In the genomic region with DNA sequence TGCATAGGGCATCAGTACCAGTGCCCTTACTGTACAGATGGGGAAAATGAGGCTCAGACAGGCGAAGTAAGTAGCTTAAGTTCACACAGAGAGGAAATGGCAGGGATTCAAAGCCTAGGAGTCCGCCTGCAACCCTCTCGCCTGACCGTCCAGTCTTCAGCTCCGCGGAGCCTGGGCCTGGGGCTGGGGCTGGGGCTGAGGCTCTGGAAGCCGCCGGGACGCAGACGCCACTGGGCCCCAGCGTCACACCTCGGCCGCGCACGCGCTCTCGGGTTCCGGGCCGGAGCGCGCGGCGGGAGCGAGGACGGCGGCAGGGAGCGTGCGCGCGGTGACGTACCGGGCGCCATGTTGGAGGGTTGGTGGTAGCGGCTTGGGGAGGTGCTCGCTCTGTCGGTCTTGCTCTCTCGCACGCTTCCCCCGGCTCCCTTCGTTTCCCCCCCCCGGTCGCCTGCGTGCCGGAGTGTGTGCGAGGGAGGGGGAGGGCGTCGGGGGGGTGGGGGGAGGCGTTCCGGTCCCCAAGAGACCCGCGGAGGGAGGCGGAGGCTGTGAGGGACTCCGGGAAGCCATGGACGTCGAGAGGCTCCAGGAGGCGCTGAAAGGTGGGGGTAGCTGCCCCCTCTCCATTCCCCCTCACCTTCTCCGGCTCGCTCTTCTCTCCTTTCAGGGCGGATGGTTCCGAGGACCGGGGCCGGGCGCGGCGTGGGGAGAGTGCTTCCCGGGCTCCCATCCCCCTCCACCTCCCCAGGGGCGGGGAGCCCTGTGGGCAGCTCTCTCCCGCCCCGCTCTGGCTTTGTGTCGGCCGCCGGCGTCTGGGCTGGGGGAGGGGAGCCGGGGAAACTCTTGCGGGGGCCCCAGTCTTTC, we compare ENCODE assay signal across 8 cellular contexts. TPM values are rescaled to one million over a fixed set of nuclear protein-coding genes. Genes with fewer than 3 reads are reported as not detected.
DNase-seq lines count a peak whose midpoint lies in the region; ATAC-seq and TF ChIP-seq lines count a peak whose summit lies in the region.

A gene with protein sequence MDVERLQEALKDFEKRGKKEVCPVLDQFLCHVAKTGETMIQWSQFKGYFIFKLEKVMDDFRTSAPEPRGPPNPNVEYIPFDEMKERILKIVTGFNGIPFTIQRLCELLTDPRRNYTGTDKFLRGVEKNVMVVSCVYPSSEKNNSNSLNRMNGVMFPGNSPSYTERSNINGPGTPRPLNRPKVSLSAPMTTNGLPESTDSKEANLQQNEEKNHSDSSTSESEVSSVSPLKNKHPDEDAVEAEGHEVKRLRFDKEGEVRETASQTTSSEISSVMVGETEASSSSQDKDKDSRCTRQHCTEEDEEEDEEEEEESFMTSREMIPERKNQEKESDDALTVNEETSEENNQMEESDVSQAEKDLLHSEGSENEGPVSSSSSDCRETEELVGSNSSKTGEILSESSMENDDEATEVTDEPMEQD (plus strand): TSS at position 339 of the 861 bp plus-strand sequence. CDS start 227 bp downstream, at position 566.

- H3K4me3 ChIP-seq in right atrium auricular region (peak within 1 kb of the TSS; percentile 88 to 96), rectal smooth muscle tissue (ENCODE audit: low read length) (peak within 1 kb of the TSS; percentile 87), vagina (peak within 1 kb of the TSS; percentile 69 to 78)

- peaks cover 0 to 42% of the 10 kb centered on the region in 2 donors for H3K4me1 ChIP-seq in right atrium auricular region
- peaks cover 12% of the 10 kb centered on the region for H3K4me1 ChIP-seq in rectal smooth muscle tissue (ENCODE audit: control insufficient read depth, insufficient read depth, low read length)
- peaks cover 49% of the 10 kb centered on the region for H3K4me1 ChIP-seq in vagina

- H3K36me3 ChIP-seq in right atrium auricular region (peaks cover 11% of the 10 kb centered on the region), rectal smooth muscle tissue (ENCODE audit: control insufficient read depth, insufficient read depth, low read length) (peaks cover 1% of the 10 kb centered on the region), vagina (peaks cover 0 to 5% of the 10 kb centered on the region in 2 donors)

- peak within 1 kb of the TSS; percentile 89 for H3K9ac ChIP-seq in rectal smooth muscle tissue (ENCODE audit: low read length)

- peak within 1 kb of the TSS; percentile 98 for H3K27ac ChIP-seq in angular gyrus (ENCODE audit: low read depth, low read length)
- peak within 1 kb of the TSS; percentile 99 to 100 for H3K27ac ChIP-seq in right atrium auricular region
- H3K27ac ChIP-seq in rectal smooth muscle tissue (ENCODE audit: low read depth, low read length), result peak within 1 kb of the TSS; percentile 96
- H3K27ac ChIP-seq in vagina, result peak within 1 kb of the TSS; percentile 97

- TF ChIP-seq CTCF in GM13976 (IDR thresholded peaks at IDR 0.05; ENCODE audit: borderline replicate concordance, control extremely low read depth, extremely low read depth, insufficient read depth, missing control alignments) (no peak), right atrium auricular region (IDR thresholded peaks at IDR 0.05) (no peak), vagina (IDR thresholded peaks at IDR 0.05) (peak in 1 of 3 experiments; percentile 3)

- in situ Hi-C loops in GM13976 (cut with MboI; ENCODE audit: low sequenced_read_pairs, unreplicated experiment), result no loop called here

- peak; percentile 91 for ATAC-seq in HG02678 (IDR thresholded peaks at IDR 0.05; ENCODE audit: unreplicated experiment)

- H3K9me3 ChIP-seq in right atrium auricular region (no peaks in the 10 kb centered on the region), vagina (no peaks in the 10 kb centered on the region)

- TF ChIP-seq POLR2A in vagina (IDR thresholded peaks at IDR 0.05), result peak; percentile 21 to 92

- intact Hi-C loops in vagina (cut with DNase I), result loop anchor here (2.0 kb wide), 1 partner anchor 148 kb away; a partner anchor contains a TSS

- DNase-seq in GM13976 (ENCODE audit: low spot score), result peak; percentile 92
- peak; percentile 69 for DNase-seq in NCI-H1105 treated with DMSO at 0.1 percent for 48 hours (lab: John Stamatoyannopoulos, UW)
- DNase-seq in T-helper 2 cell, result peak; percentile 82 to 97 (median 89)
- DNase-seq in right atrium auricular region (ENCODE audit: low spot score), result peak; percentile 78
- peak in 1 of 2 donors; percentile 91 for DNase-seq in vagina (ENCODE audit: extremely low spot score in 2 of 2)

- H3K27me3 ChIP-seq in right atrium auricular region, result no peaks in the 10 kb centered on the region
- no peaks in the 10 kb centered on the region for H3K27me3 ChIP-seq in rectal smooth muscle tissue (ENCODE audit: control insufficient read depth, insufficient read depth, low read length)
- H3K27me3 ChIP-seq in vagina, result no peaks in the 10 kb centered on the region

RNA-seq across cellular contexts. Expression of the gene that starts here (rescaled TPM):
- 10 to 100 TPM; 30.8 to 31.6 TPM for total RNA-seq in right atrium auricular region
- 24.3 TPM for total RNA-seq in vagina
